Comparison of ENCODE assay signal across 9 cellular contexts in genomic region chr3:151837057-151837456, GRCh38. TPM values are rescaled to one million over a fixed set of nuclear protein-coding genes. Genes with fewer than 3 reads are reported as not detected.
DNase-seq lines count a peak whose midpoint lies in the region; ATAC-seq and TF ChIP-seq lines count a peak whose summit lies in the region.
"Had no signal": no experiment of that assay in that cellular context is flagged by ENCODE, and none has a peak within 500 bp of the region (broad histone marks: within the 10 kb centered on the region; RNA-seq: fewer than 3 reads in every experiment).

No MANE protein-coding gene starts in this region.

- H3K27me3 ChIP-seq in BLaER1: no peaks in the 10 kb centered on the region

- peaks cover 38% of the 10 kb centered on the region for H3K4me1 ChIP-seq in BLaER1

- peaks cover 14% of the 10 kb centered on the region for H3K27me3 Mint-ChIP-seq in activated T-helper 17 cell treated with anti-CD3 and anti-CD28 coated beads, Interleukin-2, amount 50 U/mL, for 72 hours
- H3K27me3 Mint-ChIP-seq in activated T-helper 1 cell treated with anti-CD3 and anti-CD28 coated beads, Interleukin-12 subunit alpha, Interleukin-12 subunit beta, Interleukin-2, Interleukin-4 antibody, amounts not matched to agents 30 ng/mL and 10 ng/mL and 1 ng/mL, durations not matched to agents 14 hours and 24 hours and 36 hours (ENCODE audit: insufficient read depth): peaks cover 21% of the 10 kb centered on the region

- no peaks in the 10 kb centered on the region for H3K9me3 ChIP-seq in BLaER1

- in situ Hi-C loops in KBM-7 (cut with MboI; ENCODE audit: low pct_unique_long_range_greater_than_20kb, low sequenced_read_pairs): no loop called here
- in situ Hi-C loops in GM13976 (cut with MboI; ENCODE audit: low sequenced_read_pairs, unreplicated experiment): loop anchor here (10.0 kb wide), 2 partner anchors 392 to 672 kb away; no protein-coding TSS in a partner anchor

- H3K4me2 ChIP-seq in BLaER1: peak overlapping the region; percentile 12

- H3K27ac Mint-ChIP-seq in activated T-helper 17 cell treated with anti-CD3 and anti-CD28 coated beads, Interleukin-2, amount 50 U/mL, for 72 hours: no peak overlapping the region
- H3K27ac Mint-ChIP-seq in activated T-helper 1 cell treated with anti-CD3 and anti-CD28 coated beads, Interleukin-12 subunit alpha, Interleukin-12 subunit beta, Interleukin-2, Interleukin-4 antibody, amounts not matched to agents 30 ng/mL and 10 ng/mL and 1 ng/mL, durations not matched to agents 14 hours and 24 hours and 36 hours: no peak overlapping the region

- no peak overlapping the region for H3K4me3 Mint-ChIP-seq in activated T-helper 17 cell treated with anti-CD3 and anti-CD28 coated beads, Interleukin-2, amount 50 U/mL, for 72 hours
- no peak overlapping the region for H3K4me3 Mint-ChIP-seq in activated T-helper 1 cell treated with anti-CD3 and anti-CD28 coated beads, Interleukin-12 subunit alpha, Interleukin-12 subunit beta, Interleukin-2, Interleukin-4 antibody, amounts not matched to agents 30 ng/mL and 10 ng/mL and 1 ng/mL, durations not matched to agents 14 hours and 24 hours and 36 hours

- no peaks in the 10 kb centered on the region for H4K20me1 ChIP-seq in BLaER1

- no peaks in the 10 kb centered on the region for H3K9me3 Mint-ChIP-seq in activated T-helper 17 cell treated with anti-CD3 and anti-CD28 coated beads, Interleukin-2, amount 50 U/mL, for 72 hours
- no peaks in the 10 kb centered on the region for H3K9me3 Mint-ChIP-seq in activated T-helper 1 cell treated with anti-CD3 and anti-CD28 coated beads, Interleukin-12 subunit alpha, Interleukin-12 subunit beta, Interleukin-2, Interleukin-4 antibody, amounts not matched to agents 30 ng/mL and 10 ng/mL and 1 ng/mL, durations not matched to agents 14 hours and 24 hours and 36 hours

- no peak overlapping the region for H3K4me3 ChIP-seq in BLaER1

- no peak for TF ChIP-seq CTCF in GM13976 (IDR thresholded peaks at IDR 0.05; ENCODE audit: borderline replicate concordance, control extremely low read depth, extremely low read depth, insufficient read depth, missing control alignments)

- H3K36me3 ChIP-seq in BLaER1: no peaks in the 10 kb centered on the region

- DNase-seq in KBM-7: peak; percentile 79
- peak; percentile 93 for DNase-seq in kidney tubule cell (ENCODE audit: low spot score)
- DNase-seq in NCI-H510A (lab: John Stamatoyannopoulos, UW): no peak
- DNase-seq in stimulated activated CD4-positive, alpha-beta T cell treated with anti-CD3 and anti-CD28 coated beads, Interleukin-2, amount 100 ng/mL, for 48 hours: no peak
- DNase-seq in activated T-helper 1 cell treated with anti-CD3 and anti-CD28 coated beads, Interleukin-12 subunit alpha, Interleukin-12 subunit beta, Interleukin-2, Interleukin-4 antibody, amounts not matched to agents 30 ng/mL and 10 ng/mL and 1 ng/mL, durations not matched to agents 14 hours and 24 hours and 36 hours (ENCODE audit: low spot score): no peak
- DNase-seq in GM13976 (ENCODE audit: low spot score): no peak
- DNase-seq: NCI-H1694 treated with DMSO at 0.1 percent for 48 hours had no signal

- H3K4me1 Mint-ChIP-seq in activated T-helper 17 cell treated with anti-CD3 and anti-CD28 coated beads, Interleukin-2, amount 50 U/mL, for 72 hours: no peaks in the 10 kb centered on the region
- H3K4me1 Mint-ChIP-seq in activated T-helper 1 cell treated with anti-CD3 and anti-CD28 coated beads, Interleukin-12 subunit alpha, Interleukin-12 subunit beta, Interleukin-2, Interleukin-4 antibody, amounts not matched to agents 30 ng/mL and 10 ng/mL and 1 ng/mL, durations not matched to agents 14 hours and 24 hours and 36 hours (ENCODE audit: low read depth): peaks cover 6% of the 10 kb centered on the region

- ATAC-seq in activated T-helper 17 cell treated with anti-CD3 and anti-CD28 coated beads, Interleukin-2, amount 50 U/mL, for 72 hours (replicated peaks): peak; percentile 42

- H3K9ac ChIP-seq in BLaER1: no peak overlapping the region

- H3K36me3 Mint-ChIP-seq in activated T-helper 17 cell treated with anti-CD3 and anti-CD28 coated beads, Interleukin-2, amount 50 U/mL, for 72 hours (ENCODE audit: low read depth): no peaks in the 10 kb centered on the region
- H3K36me3 Mint-ChIP-seq in activated T-helper 1 cell treated with anti-CD3 and anti-CD28 coated beads, Interleukin-12 subunit alpha, Interleukin-12 subunit beta, Interleukin-2, Interleukin-4 antibody, amounts not matched to agents 30 ng/mL and 10 ng/mL and 1 ng/mL, durations not matched to agents 14 hours and 24 hours and 36 hours (ENCODE audit: low read depth): no peaks in the 10 kb centered on the region

- intact Hi-C loops in activated T-helper 1 cell treated with anti-CD3 and anti-CD28 coated beads, Interleukin-12 subunit alpha, Interleukin-12 subunit beta, Interleukin-2, Interleukin-4 antibody, amounts not matched to agents 30 ng/mL and 10 ng/mL and 1 ng/mL, durations not matched to agents 14 hours and 24 hours and 36 hours (cut with micrococcal nuclease): loop anchor here (10.0 kb wide), 1 partner anchor 912 kb away; no protein-coding TSS in a partner anchor

- no peak overlapping the region; the same call in 1 of the 2 replicates for H3K27ac ChIP-seq in BLaER1

RNA-seq across cellular contexts. Expression of gene AADAC, which starts 23.1 kb away (rescaled TPM):
- total RNA-seq in activated T-helper 17 cell treated with anti-CD3 and anti-CD28 coated beads, Interleukin-2, amount 50 U/mL, for 72 hours: not detected
- not detected in 2 replicates for total RNA-seq in activated T-helper 1 cell treated with anti-CD3 and anti-CD28 coated beads, Interleukin-12 subunit alpha, Interleukin-12 subunit beta, Interleukin-2, Interleukin-4 antibody, amounts not matched to agents 30 ng/mL and 10 ng/mL and 1 ng/mL, durations not matched to agents 14 hours and 24 hours and 36 hours

RNA-seq across cellular contexts. Expression of gene SUCNR1, which starts 36.4 kb away (rescaled TPM):
- total RNA-seq in activated T-helper 17 cell treated with anti-CD3 and anti-CD28 coated beads, Interleukin-2, amount 50 U/mL, for 72 hours: not detected
- total RNA-seq in activated T-helper 1 cell treated with anti-CD3 and anti-CD28 coated beads, Interleukin-12 subunit alpha, Interleukin-12 subunit beta, Interleukin-2, Interleukin-4 antibody, amounts not matched to agents 30 ng/mL and 10 ng/mL and 1 ng/mL, durations not matched to agents 14 hours and 24 hours and 36 hours: not detected in 2 replicates

Comparison
In these comparisons a context has a peak if more than half of its experiments do, and no peak if none do; other contexts are left out.
1. DNase-seq: peak in KBM-7 (single experiment) and kidney tubule cell (single experiment); none in NCI-H510A (single experiment), stimulated activated CD4-positive, alpha-beta T cell treated with anti-CD3 and anti-CD28 coated beads, Interleukin-2, amount 100 ng/mL, for 48 hours (0 of 2), activated T-helper 1 cell treated with anti-CD3 and anti-CD28 coated beads, Interleukin-12 subunit alpha, Interleukin-12 subunit beta, Interleukin-2, Interleukin-4 antibody, amounts not matched to agents 30 ng/mL and 10 ng/mL and 1 ng/mL, durations not matched to agents 14 hours and 24 hours and 36 hours (single experiment) and GM13976 (single experiment).